ENCODE assay signal across 13 cellular contexts in genomic region chr22:41542224-41542623, GRCh38. TPM values are rescaled to one million over a fixed set of nuclear protein-coding genes. Genes with fewer than 3 reads are reported as not detected.
DNase-seq lines count a peak whose midpoint lies in the region; ATAC-seq and TF ChIP-seq lines count a peak whose summit lies in the region.
"Had no signal": no experiment of that assay in that cellular context is flagged by ENCODE, and none has a peak within 500 bp of the region (broad histone marks: within the 10 kb centered on the region; RNA-seq: fewer than 3 reads in every experiment).

No MANE protein-coding gene starts in this region.

- POLR2A ChIA-PET in HCT116 (lab: Charles Lee), result no interaction called here

- intact Hi-C loops in HCT116 (cut with micrococcal nuclease), result no loop called here

- H4K20me1 ChIP-seq in BLaER1, result peaks cover 64% of the 10 kb centered on the region
- peaks cover 6% of the 10 kb centered on the region; the same call in 1 of the 2 replicates for H4K20me1 ChIP-seq in HCT116 (ENCODE audit: insufficient read depth)

- TF ChIP-seq CTCF in HCT116 (IDR thresholded peaks at IDR 0.05 in 2 of 3, conservative IDR thresholded peaks at IDR 0.05 in 1 of 3; ENCODE audit: borderline replicate concordance in 1 of 3, insufficient read depth in 1 of 3, low read depth in 2 of 3, low read length in 2 of 3), result no peak

- no peaks in the 10 kb centered on the region for H3K9me3 Mint-ChIP-seq in activated naive CD8-positive, alpha-beta T cell (ENCODE audit: low read depth)
- no peaks in the 10 kb centered on the region for H3K9me3 Mint-ChIP-seq in naive B cell

- no peak overlapping the region for H3K27ac ChIP-seq in BLaER1
- H3K27ac ChIP-seq in HCT116 (ENCODE audit: low read depth, low read length), result no peak overlapping the region
- H3K27ac ChIP-seq: colonic mucosa had no signal

- no peaks in the 10 kb centered on the region for H3K27me3 ChIP-seq in BLaER1
- H3K27me3 ChIP-seq in HCT116 (ENCODE audit: insufficient read depth, low read length), result no peaks in the 10 kb centered on the region
- H3K27me3 ChIP-seq: colonic mucosa had no signal

- H3K4me3 Mint-ChIP-seq in activated naive CD8-positive, alpha-beta T cell, result peak overlapping the region; percentile 97
- peak overlapping the region in 6 of 8 donors; percentile 36 to 98 (median 95) for H3K4me3 Mint-ChIP-seq in naive B cell

- peaks cover 41% of the 10 kb centered on the region for H3K4me1 ChIP-seq in BLaER1
- H3K4me1 ChIP-seq in HCT116 (ENCODE audit: control insufficient read depth in 1 of 2, insufficient read depth in 2 of 2, low read length in 2 of 2), result peaks cover 15 to 25% of the 10 kb centered on the region in 2 experiments
- H3K4me1 ChIP-seq: colonic mucosa had no signal

- RAD21 ChIA-PET in HCT116 (lab: Charles Lee; ENCODE audit: low non-redundant PET in 1 of 2, low total read pairs in 2 of 2, uncharacterized antibody in 2 of 2, unreplicated experiment in 2 of 2), result no interaction called here

- peaks cover 5% of the 10 kb centered on the region for H3K36me3 Mint-ChIP-seq in activated naive CD8-positive, alpha-beta T cell
- no peaks in the 10 kb centered on the region for H3K36me3 Mint-ChIP-seq in naive B cell

- no peaks in the 10 kb centered on the region for H3K9me2 ChIP-seq in HCT116 (ENCODE audit: insufficient read depth)

- H3K9me3 ChIP-seq in BLaER1, result no peaks in the 10 kb centered on the region
- no peaks in the 10 kb centered on the region for H3K9me3 ChIP-seq in HCT116 (ENCODE audit: control insufficient read depth in 1 of 2, insufficient read depth in 1 of 2, low read depth in 1 of 2, low read length in 2 of 2)
- H3K9me3 ChIP-seq: colonic mucosa had no signal

- H3K4me2 ChIP-seq in BLaER1 (peak overlapping the region; percentile 91), HCT116 (ENCODE audit: low read length) (peak overlapping the region; percentile 94)

- ATAC-seq in HCT116, result no peak
- no peak for ATAC-seq in naive B cell (ENCODE audit: low read depth in 2 of 2)
- no peak for ATAC-seq in GM18520 (IDR thresholded peaks at IDR 0.05; ENCODE audit: unreplicated experiment)

- H3K9ac ChIP-seq in BLaER1 (peak overlapping the region; percentile 24; the same call in 1 of the 2 replicates), HCT116 (ENCODE audit: low read length) (no peak overlapping the region)

- peak overlapping the region; percentile 92; the same call in 1 of the 2 replicates for H3K4me3 ChIP-seq in BLaER1
- no peak overlapping the region for H3K4me3 ChIP-seq in HCT116 (replicated peaks in 1 of 2; ENCODE audit: low read depth in 1 of 2, low read length in 2 of 2)
- H3K4me3 ChIP-seq: colonic mucosa, lung had no signal

- no peak overlapping the region for H2AFZ ChIP-seq in HCT116 (ENCODE audit: low read depth, low read length, poor library complexity, severe bottlenecking)

- DNase-seq in HCT116 (ENCODE audit: low read depth, low spot score), result no peak
- no peak for DNase-seq in naive B cell
- DNase-seq in hippocampal formation (lab: John Stamatoyannopoulos, UW), result no peak
- DNase-seq in KG1 (lab: John Stamatoyannopoulos, UW), result no peak
- DNase-seq in NCI-H345 (lab: John Stamatoyannopoulos, UW), result no peak
- DNase-seq: activated CD8-positive, alpha-beta memory T cell treated with anti-CD3 and anti-CD28 coated beads, Interleukin-2, amount 50 U/mL, for 48 hours; colonic mucosa; NCI-H524; SW 1271 had no signal

- TF ChIP-seq POLR2A in HCT116 (IDR thresholded peaks at IDR 0.05; ENCODE audit: borderline replicate concordance, extremely low read depth, insufficient read depth, insufficient read length), result no peak

- H3K27ac Mint-ChIP-seq in activated naive CD8-positive, alpha-beta T cell, result peak overlapping the region; percentile 92
- peak overlapping the region in 3 of 6 donors; percentile 14 to 63 (median 54) for H3K27ac Mint-ChIP-seq in naive B cell

- no peaks in the 10 kb centered on the region for H3K27me3 Mint-ChIP-seq in activated naive CD8-positive, alpha-beta T cell
- H3K27me3 Mint-ChIP-seq in naive B cell, result no peaks in the 10 kb centered on the region

- TF ChIP-seq RAD21 in HCT116 (IDR thresholded peaks at IDR 0.05; ENCODE audit: low read depth), result no peak

- no TSS peak for BruUV-seq in HCT116 (replicated peaks; lab: Mats Ljungman, UMichigan)

- peaks cover 36% of the 10 kb centered on the region for H3K4me1 Mint-ChIP-seq in activated naive CD8-positive, alpha-beta T cell (ENCODE audit: low read depth)
- H3K4me1 Mint-ChIP-seq in naive B cell, result peaks cover 30 to 48% (median 40%) of the 10 kb centered on the region in 3 donors

- H3K36me3 ChIP-seq in BLaER1 (peaks cover 43% of the 10 kb centered on the region), HCT116 (ENCODE audit: control insufficient read depth in 1 of 2, insufficient read depth in 2 of 2, low read length in 2 of 2) (peaks cover 19 to 29% of the 10 kb centered on the region in 2 experiments)
- H3K36me3 ChIP-seq: colonic mucosa had no signal

- CTCF ChIA-PET in HCT116 (lab: Charles Lee), result no interaction called here

- peaks cover 68% of the 10 kb centered on the region for H3K79me2 ChIP-seq in HCT116 (ENCODE audit: insufficient read depth, low read length)

TF ChIP-seq in HCT116, 20 proteins besides CTCF, POLR2A, EP300 and RAD21:
- TF ChIP-seq, protein P1, sequence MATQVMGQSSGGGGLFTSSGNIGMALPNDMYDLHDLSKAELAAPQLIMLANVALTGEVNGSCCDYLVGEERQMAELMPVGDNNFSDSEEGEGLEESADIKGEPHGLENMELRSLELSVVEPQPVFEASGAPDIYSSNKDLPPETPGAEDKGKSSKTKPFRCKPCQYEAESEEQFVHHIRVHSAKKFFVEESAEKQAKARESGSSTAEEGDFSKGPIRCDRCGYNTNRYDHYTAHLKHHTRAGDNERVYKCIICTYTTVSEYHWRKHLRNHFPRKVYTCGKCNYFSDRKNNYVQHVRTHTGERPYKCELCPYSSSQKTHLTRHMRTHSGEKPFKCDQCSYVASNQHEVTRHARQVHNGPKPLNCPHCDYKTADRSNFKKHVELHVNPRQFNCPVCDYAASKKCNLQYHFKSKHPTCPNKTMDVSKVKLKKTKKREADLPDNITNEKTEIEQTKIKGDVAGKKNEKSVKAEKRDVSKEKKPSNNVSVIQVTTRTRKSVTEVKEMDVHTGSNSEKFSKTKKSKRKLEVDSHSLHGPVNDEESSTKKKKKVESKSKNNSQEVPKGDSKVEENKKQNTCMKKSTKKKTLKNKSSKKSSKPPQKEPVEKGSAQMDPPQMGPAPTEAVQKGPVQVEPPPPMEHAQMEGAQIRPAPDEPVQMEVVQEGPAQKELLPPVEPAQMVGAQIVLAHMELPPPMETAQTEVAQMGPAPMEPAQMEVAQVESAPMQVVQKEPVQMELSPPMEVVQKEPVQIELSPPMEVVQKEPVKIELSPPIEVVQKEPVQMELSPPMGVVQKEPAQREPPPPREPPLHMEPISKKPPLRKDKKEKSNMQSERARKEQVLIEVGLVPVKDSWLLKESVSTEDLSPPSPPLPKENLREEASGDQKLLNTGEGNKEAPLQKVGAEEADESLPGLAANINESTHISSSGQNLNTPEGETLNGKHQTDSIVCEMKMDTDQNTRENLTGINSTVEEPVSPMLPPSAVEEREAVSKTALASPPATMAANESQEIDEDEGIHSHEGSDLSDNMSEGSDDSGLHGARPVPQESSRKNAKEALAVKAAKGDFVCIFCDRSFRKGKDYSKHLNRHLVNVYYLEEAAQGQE (IDR thresholded peaks at IDR 0.05; ENCODE audit: low read depth), result no peak
- TF ChIP-seq YY1 (IDR thresholded peaks at IDR 0.05; ENCODE audit: extremely low read depth, insufficient replicate concordance, low read depth, low read length) (no peak), POLR2AphosphoS5 (IDR thresholded peaks at IDR 0.05; ENCODE audit: low read depth, low read length) (no peak), ZBTB33 (IDR thresholded peaks at IDR 0.05; ENCODE audit: extremely low read depth, insufficient replicate concordance, low read length) (no peak), SP1 (IDR thresholded peaks at IDR 0.05; ENCODE audit: low read depth) (no peak), CEBPB (IDR thresholded peaks at IDR 0.05; ENCODE audit: low read depth) (no peak), EGR1 (IDR thresholded peaks at IDR 0.05; ENCODE audit: low read depth) (no peak), JUND (IDR thresholded peaks at IDR 0.05) (no peak)
- TF ChIP-seq, protein P2, sequence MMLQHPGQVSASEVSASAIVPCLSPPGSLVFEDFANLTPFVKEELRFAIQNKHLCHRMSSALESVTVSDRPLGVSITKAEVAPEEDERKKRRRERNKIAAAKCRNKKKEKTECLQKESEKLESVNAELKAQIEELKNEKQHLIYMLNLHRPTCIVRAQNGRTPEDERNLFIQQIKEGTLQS (IDR thresholded peaks at IDR 0.05), result no peak

RNA-seq across cellular contexts. Expression of gene POLR3H, which starts 2.0 kb away (rescaled TPM):
- total RNA-seq in HCT116 (2021; ENCODE audit: unreplicated experiment), result 62.1 TPM
- polyA plus RNA-seq in HCT116 (2012), result 30.7 and 31.8 TPM in 2 replicates
- polyA plus RNA-seq in naive B cell (ENCODE audit: low read depth in 6 of 6), result 10 to 100 TPM; 17.9 to 27.2 (median 22.6) TPM

RNA-seq across cellular contexts. Expression of gene CSDC2, which starts 18.6 kb away (rescaled TPM):
- total RNA-seq in HCT116 (2021; ENCODE audit: unreplicated experiment), result 0.22 TPM
- polyA plus RNA-seq in HCT116 (2012), result 0.15 and 0.17 TPM in 2 replicates
- not detected for polyA plus RNA-seq in naive B cell (ENCODE audit: low read depth in 6 of 6)

RNA-seq across cellular contexts. Expression of gene PMM1, which starts 47.4 kb away (rescaled TPM):
- 31.7 TPM for total RNA-seq in HCT116 (2021; ENCODE audit: unreplicated experiment)
- polyA plus RNA-seq in HCT116 (2012), result 47.8 and 51.4 TPM in 2 replicates
- 10 to 100 TPM; 15.5 to 22.2 (median 17.4) TPM for polyA plus RNA-seq in naive B cell (ENCODE audit: low read depth in 6 of 6)
